11 cellular contexts compared by ENCODE assay signal in genomic region chr5:179730852-179731251, GRCh38. TPM values are rescaled to one million over a fixed set of nuclear protein-coding genes. Genes with fewer than 3 reads are reported as not detected.
DNase-seq lines count a peak whose midpoint lies in the region; ATAC-seq and TF ChIP-seq lines count a peak whose summit lies in the region.
"Had no signal": no experiment of that assay in that cellular context is flagged by ENCODE, and none has a peak within 500 bp of the region (broad histone marks: within the 10 kb centered on the region; RNA-seq: fewer than 3 reads in every experiment).

No MANE protein-coding gene starts in this region.

- in situ Hi-C loops in mammary epithelial cell (cut with MboI; ENCODE audit: low sequenced_read_pairs in 2 of 2) (no loop called here), brain microvascular endothelial cell (cut with HindIII; ENCODE audit: low pct_ligation_motif_present, low sequenced_read_pairs) (no loop called here)

- no peak for DNase-seq in MCF 10A (ENCODE audit: unreplicated experiment)
- DNase-seq in mammary epithelial cell = no peak
- peak; percentile 55 for DNase-seq in OCI-M1 (lab: John Stamatoyannopoulos, UW)
- no peak for DNase-seq in NCI-H2171 (lab: John Stamatoyannopoulos, UW)
- DNase-seq in brain microvascular endothelial cell = no peak
- DNase-seq: naive thymus-derived CD4-positive, alpha-beta T cell; stimulated activated CD4-positive, alpha-beta T cell treated with anti-CD3 and anti-CD28 coated beads, Interleukin-15, amount 100 ng/mL, for 24 hours had no signal

- no peaks in the 10 kb centered on the region for H3K9me3 ChIP-seq in mammary epithelial cell (replicated peaks; ENCODE audit: insufficient read depth, low read length)
- H3K9me3 ChIP-seq: BLaER1 had no signal

- no peak for ATAC-seq in stimulated activated memory B cell treated with anti-CD40 and anti-IgM and Interleukin-4, amounts not matched to agents 10 μg/mL and 1 μg/mL and 100 μg/mL, for 72 hours
- ATAC-seq in GM18519 (IDR thresholded peaks at IDR 0.05; ENCODE audit: low FRiP score, unreplicated experiment) = no peak
- ATAC-seq: naive thymus-derived CD4-positive, alpha-beta T cell had no signal

- peaks cover 20% of the 10 kb centered on the region for H3K4me1 Mint-ChIP-seq in MCF 10A (ENCODE audit: insufficient read depth, unreplicated experiment)
- H3K4me1 Mint-ChIP-seq in brain = peaks cover 30% of the 10 kb centered on the region
- peaks cover 50% of the 10 kb centered on the region for H3K4me1 Mint-ChIP-seq in stimulated activated memory B cell treated with anti-CD40 and anti-IgM and Interleukin-4, amounts not matched to agents 10 μg/mL and 1 μg/mL and 100 μg/mL, for 72 hours

- no peak overlapping the region for H3K4me2 ChIP-seq in mammary epithelial cell (ENCODE audit: insufficient read depth, low read depth, low read length)
- H3K4me2 ChIP-seq: BLaER1 had no signal

- no peak overlapping the region for H2AFZ ChIP-seq in mammary epithelial cell (ENCODE audit: low read depth, low read length)

- POLR2A ChIA-PET in MCF 10A (lab: Yijun Ruan, JAX) = interaction anchor here (0.9 to 6.9 kb wide), 11 partner anchors 9 to 107 kb away, joined by 3 to 137 read pairs (median 9); partner anchors contain the start of genes CANX, HNRNPH1 and SQSTM1

- CTCF ChIA-PET in MCF 10A (lab: Yijun Ruan, JAX) = interaction anchor here (0.6 kb wide), 1 partner anchor 77 kb away, joined by 4 read pairs; no protein-coding TSS in a partner anchor
- CTCF ChIA-PET in mammary epithelial cell (lab: Charles Lee; ENCODE audit: low non-redundant PET) = no interaction called here

- H3K27ac ChIP-seq in mammary epithelial cell (ENCODE audit: insufficient read depth, low read depth, low read length) = no peak overlapping the region
- no peak overlapping the region for H3K27ac ChIP-seq in brain microvascular endothelial cell
- H3K27ac ChIP-seq: BLaER1 had no signal

- peaks cover 8% of the 10 kb centered on the region for H3K4me1 ChIP-seq in mammary epithelial cell (ENCODE audit: insufficient read depth, low read length)

- H3K4me3 Mint-ChIP-seq in MCF 10A (ENCODE audit: unreplicated experiment) (no peak overlapping the region), brain (peak overlapping the region in 3 of 5 experiments; percentile 7 to 39 (median 14))
- H3K4me3 Mint-ChIP-seq in stimulated activated memory B cell treated with anti-CD40 and anti-IgM and Interleukin-4, amounts not matched to agents 10 μg/mL and 1 μg/mL and 100 μg/mL, for 72 hours = no peak overlapping the region

- intact Hi-C loops in MCF 10A (cut with micrococcal nuclease) (loop anchor here (5.0 kb wide), 1 partner anchor 69 kb away; no protein-coding TSS in a partner anchor), mammary epithelial cell (cut with micrococcal nuclease) (no loop called here)

- H3K27ac Mint-ChIP-seq in MCF 10A (ENCODE audit: low read depth, unreplicated experiment) = peak overlapping the region; percentile 1
- H3K27ac Mint-ChIP-seq in brain = peak overlapping the region in 4 of 5 experiments; percentile 14 to 80 (median 25)
- peak overlapping the region; percentile 53 for H3K27ac Mint-ChIP-seq in stimulated activated memory B cell treated with anti-CD40 and anti-IgM and Interleukin-4, amounts not matched to agents 10 μg/mL and 1 μg/mL and 100 μg/mL, for 72 hours

- H3K9me3 Mint-ChIP-seq in MCF 10A (ENCODE audit: unreplicated experiment) (no peaks in the 10 kb centered on the region), brain (peaks cover 0 to 3% (median 0%) of the 10 kb centered on the region in 5 experiments)
- H3K9me3 Mint-ChIP-seq in stimulated activated memory B cell treated with anti-CD40 and anti-IgM and Interleukin-4, amounts not matched to agents 10 μg/mL and 1 μg/mL and 100 μg/mL, for 72 hours = no peaks in the 10 kb centered on the region
- H3K9me3 Mint-ChIP-seq: naive thymus-derived CD4-positive, alpha-beta T cell had no signal

- H3K36me3 Mint-ChIP-seq in MCF 10A (ENCODE audit: insufficient read depth, unreplicated experiment) (peaks cover 71% of the 10 kb centered on the region), brain (peaks cover 48% of the 10 kb centered on the region)
- H3K36me3 Mint-ChIP-seq in stimulated activated memory B cell treated with anti-CD40 and anti-IgM and Interleukin-4, amounts not matched to agents 10 μg/mL and 1 μg/mL and 100 μg/mL, for 72 hours = peaks cover 41% of the 10 kb centered on the region

- H3K9ac ChIP-seq in mammary epithelial cell (ENCODE audit: insufficient read depth, low read length) = no peak overlapping the region
- H3K9ac ChIP-seq: BLaER1 had no signal

- H3K79me2 ChIP-seq in mammary epithelial cell (ENCODE audit: insufficient read depth, low read length) = peaks cover 39% of the 10 kb centered on the region

- H3K27me3 ChIP-seq in mammary epithelial cell (ENCODE audit: insufficient read depth, low read length) = no peaks in the 10 kb centered on the region
- no peaks in the 10 kb centered on the region for H3K27me3 ChIP-seq in brain microvascular endothelial cell (replicated peaks)
- H3K27me3 ChIP-seq: BLaER1 had no signal

- H3K27me3 Mint-ChIP-seq in MCF 10A (ENCODE audit: insufficient read depth, unreplicated experiment) = no peaks in the 10 kb centered on the region
- peaks cover 10% of the 10 kb centered on the region for H3K27me3 Mint-ChIP-seq in brain
- H3K27me3 Mint-ChIP-seq in stimulated activated memory B cell treated with anti-CD40 and anti-IgM and Interleukin-4, amounts not matched to agents 10 μg/mL and 1 μg/mL and 100 μg/mL, for 72 hours = no peaks in the 10 kb centered on the region
- H3K27me3 Mint-ChIP-seq: naive thymus-derived CD4-positive, alpha-beta T cell had no signal

- no peaks in the 10 kb centered on the region for H4K20me1 ChIP-seq in mammary epithelial cell (ENCODE audit: insufficient read depth, low read length)

- H3K36me3 ChIP-seq in mammary epithelial cell (ENCODE audit: insufficient read depth, low read length) (peaks cover 26% of the 10 kb centered on the region), brain microvascular endothelial cell (replicated peaks) (peaks cover 40% of the 10 kb centered on the region)

- WGBS in mammary epithelial cell (ENCODE audit: low coverage, missing lambda C conversion rate) = 85% methylated on average over 3 of the region's 3 CpGs

- H3K4me3 ChIP-seq in mammary epithelial cell (replicated peaks in 1 of 3; ENCODE audit: insufficient read depth in 1 of 3, low read depth in 2 of 3, low read length in 3 of 3) = no peak overlapping the region
- no peak overlapping the region for H3K4me3 ChIP-seq in brain microvascular endothelial cell (ENCODE audit: low read depth, low read length)
- H3K4me3 ChIP-seq: BLaER1 had no signal

- BruUV-seq in MCF 10A (replicated peaks; lab: Mats Ljungman, UMichigan) = no TSS peak
- no TSS peak for BruUV-seq in mammary epithelial cell (replicated peaks; lab: Mats Ljungman, UMichigan)

- dilution Hi-C loops in mammary epithelial cell (cut with HindIII; ENCODE audit: low sequenced_read_pairs) = no loop called here

- TF ChIP-seq CTCF in MCF 10A (IDR thresholded peaks at IDR 0.05; ENCODE audit: unreplicated experiment) = no peak
- TF ChIP-seq CTCF in mammary epithelial cell (conservative IDR thresholded peaks at IDR 0.05 in 1 of 2, IDR thresholded peaks at IDR 0.05 in 1 of 2; ENCODE audit: extremely low read depth in 1 of 2, insufficient read depth in 1 of 2, low read depth in 1 of 2, low read length in 2 of 2) = no peak
- no peak for TF ChIP-seq CTCF in brain (conservative IDR thresholded peaks at IDR 0.05)
- TF ChIP-seq CTCF in brain microvascular endothelial cell (IDR thresholded peaks at IDR 0.05; ENCODE audit: low read depth, low read length, missing control alignments) = no peak

RNA-seq across cellular contexts. Expression of gene MAML1, which starts 1.8 kb away (rescaled TPM):
- total RNA-seq in MCF 10A (2022) = 36.4 and 38.4 TPM in 2 replicates
- total RNA-seq in mammary epithelial cell = 10 to 100 TPM; 10.5 to 17.7 TPM
- 5.8 TPM for polyA plus RNA-seq in mammary epithelial cell
- polyA minus RNA-seq in mammary epithelial cell = 32.4 TPM
- polyA plus RNA-seq in brain (ENCODE audit: insufficient read depth, low read depth, low replicate concordance) = 20.0 TPM

RNA-seq across cellular contexts. Expression of gene CANX, which starts 32.1 kb away (rescaled TPM):
- total RNA-seq in MCF 10A (2022) (1,781 and 2,325 TPM in 2 replicates), mammary epithelial cell (100 to 1,000 TPM; 427 to 645 TPM)
- polyA plus RNA-seq in mammary epithelial cell (208 TPM), brain (ENCODE audit: insufficient read depth, low read depth, low replicate concordance) (281 TPM)
- 1,512 TPM for polyA minus RNA-seq in mammary epithelial cell

RNA-seq across cellular contexts. Expression of gene CBY3, which starts 50.0 kb away (rescaled TPM):
- not detected in 2 replicates for total RNA-seq in MCF 10A (2022)
- under 1 TPM in 1 of 2 donors, not detected in 1; 0.33 TPM for total RNA-seq in mammary epithelial cell
- polyA plus RNA-seq in mammary epithelial cell = not detected
- polyA minus RNA-seq in mammary epithelial cell = not detected
- not detected for polyA plus RNA-seq in brain (ENCODE audit: insufficient read depth, low read depth, low replicate concordance)

Comparison
In these comparisons a context has a peak if more than half of its experiments do, and no peak if none do; other contexts are left out.
1. H3K27ac Mint-ChIP-seq: peak in every context shown above with its lines; median percentile 53 in stimulated activated memory B cell treated with anti-CD40 and anti-IgM and Interleukin-4, amounts not matched to agents 10 μg/mL and 1 μg/mL and 100 μg/mL, for 72 hours; 25 in brain; 1 in MCF 10A.
2. H3K4me3 Mint-ChIP-seq: peak in brain (3 of 5); none in MCF 10A (single experiment) and stimulated activated memory B cell treated with anti-CD40 and anti-IgM and Interleukin-4, amounts not matched to agents 10 μg/mL and 1 μg/mL and 100 μg/mL, for 72 hours (single experiment).